ENCODE assay signal across 13 cellular contexts in genomic region chr2:84817239-84817655, GRCh38.
DNase-seq lines count a peak whose midpoint lies in the region; ATAC-seq, FAIRE-seq and TF ChIP-seq lines count a peak whose summit lies in the region.
"Had no signal": no experiment of that assay in that cellular context is flagged by ENCODE, and none has a peak within 500 bp of the region (broad histone marks: within the 10 kb centered on the region; RNA-seq: fewer than 3 reads in every experiment).

No MANE protein-coding gene starts in this region.

- H3K27ac ChIP-seq in GM12878 (ENCODE audit: control insufficient read depth, insufficient read depth), result no peak overlapping the region
- H3K27ac ChIP-seq: esophagus muscularis mucosa, lower lobe of right lung had no signal

- H4K20me1 ChIP-seq in GM12878 (ENCODE audit: control insufficient read depth, insufficient read depth), result no peaks in the 10 kb centered on the region

- H3K27ac Mint-ChIP-seq in activated CD4-positive, alpha-beta T cell treated with anti-CD3 and anti-CD28 coated beads for 36 hours, result no peak overlapping the region

- POLR2A ChIA-PET in activated CD4-positive, alpha-beta T cell treated with anti-CD3 and anti-CD28 coated beads for 36 hours (lab: Charles Lee), result interaction anchor here (0.5 kb wide), 1 partner anchor 91 kb away, joined by 5 read pairs; no protein-coding TSS in a partner anchor
- POLR2A ChIA-PET in GM12878 (lab: Charles Lee), result no interaction called here

- H3K4me1 Mint-ChIP-seq in activated CD4-positive, alpha-beta T cell treated with anti-CD3 and anti-CD28 coated beads for 36 hours, result peaks cover 52% of the 10 kb centered on the region

- no peaks in the 10 kb centered on the region for H3K79me2 ChIP-seq in GM12878 (ENCODE audit: control insufficient read depth, insufficient read depth, low read length)

- SMC1A ChIA-PET in GM12878 (lab: Charles Lee; ENCODE audit: uncharacterized antibody, unreplicated experiment), result interaction anchor here (0.7 to 1.6 kb wide), 7 partner anchors 29 to 360 kb away, joined by 3 to 4 read pairs (median 3); no protein-coding TSS in a partner anchor

- no peak for TF ChIP-seq RAD21 in GM12878 (IDR thresholded peaks at IDR 0.05; ENCODE audit: insufficient read depth, low read depth, low read length)

- RAD21 ChIA-PET in GM12878 (lab: Charles Lee; ENCODE audit: unreplicated experiment), result no interaction called here

- in situ Hi-C loops in GM12878 (cut with MboI), result no loop called here

- no peaks in the 10 kb centered on the region; the same call in 2 of the 3 replicates for H3K9me3 ChIP-seq in GM12878 (replicated peaks; ENCODE audit: control insufficient read depth, insufficient read depth, low read length)
- H3K9me3 ChIP-seq: esophagus muscularis mucosa, lower lobe of right lung had no signal

- ATAC-seq in activated CD4-positive, alpha-beta T cell treated with anti-CD3 and anti-CD28 coated beads for 36 hours, result peak; percentile 85
- ATAC-seq in GM21367 (IDR thresholded peaks at IDR 0.05; ENCODE audit: unreplicated experiment), result peak; percentile 90
- ATAC-seq in HG03108 (IDR thresholded peaks at IDR 0.05; ENCODE audit: unreplicated experiment), result peak; percentile 95
- peak; percentile 95 for ATAC-seq in GM12878
- no peak for ATAC-seq in esophagus mucosa
- ATAC-seq: lower lobe of right lung had no signal

- peak overlapping the region; percentile 52; the same call in 1 of the 2 replicates for H3K4me2 ChIP-seq in GM12878 (ENCODE audit: control insufficient read depth, insufficient read depth)

- H2AFZ ChIP-seq in GM12878 (ENCODE audit: control insufficient read depth, low read depth, low read length), result no peak overlapping the region

- H3K27me3 Mint-ChIP-seq in activated CD4-positive, alpha-beta T cell treated with anti-CD3 and anti-CD28 coated beads for 36 hours, result no peaks in the 10 kb centered on the region

- H3K4me1 ChIP-seq in GM12878 (ENCODE audit: control insufficient read depth, insufficient read depth, low read length), result peaks cover 14% of the 10 kb centered on the region
- H3K4me1 ChIP-seq: esophagus muscularis mucosa, lower lobe of right lung had no signal

- 0% methylated on average over 2 of the region's 2 CpGs for WGBS in GM12878 (ENCODE audit: insufficient coverage, insufficient replicate concordance, low lambda C conversion rate, missing lambda C conversion rate)

- intact Hi-C loops in activated CD4-positive, alpha-beta T cell treated with anti-CD3 and anti-CD28 coated beads for 36 hours (cut with DNase I, micrococcal nuclease), result loop anchor here (1.0 to 5.0 kb wide), 8 partner anchors 35 to 121 kb away; partner anchors contain the start of gene TRABD2A (in 1 of the 2)
- intact Hi-C loops in GM12878 (cut with micrococcal nuclease; ENCODE audit: unreplicated experiment), result loop anchor here (5.0 kb wide), 2 partner anchors 60 to 110 kb away; no protein-coding TSS in a partner anchor

- peaks cover 3 to 5% of the 10 kb centered on the region in 2 experiments; a peak in 1 of 4 replicates for H3K27me3 ChIP-seq in GM12878 (replicated peaks in 1 of 2; ENCODE audit: control insufficient read depth in 2 of 2, insufficient read depth in 2 of 2, low read length in 1 of 2)
- H3K27me3 ChIP-seq: esophagus muscularis mucosa had no signal

- TF ChIP-seq CTCF in GM12878 (IDR thresholded peaks at IDR 0.05 in 2 of 3, conservative IDR thresholded peaks at IDR 0.05 in 1 of 3; ENCODE audit: control insufficient read depth in 2 of 3, extremely low read depth in 1 of 3, insufficient read depth in 1 of 3, low read depth in 3 of 3, low read length in 3 of 3), result no peak

- peaks cover 9% of the 10 kb centered on the region for H3K36me3 Mint-ChIP-seq in activated CD4-positive, alpha-beta T cell treated with anti-CD3 and anti-CD28 coated beads for 36 hours (ENCODE audit: low read depth)

- no TSS peak for BruUV-seq in GM12878 (replicated peaks; lab: Mats Ljungman, UMichigan)

- peak; percentile 95 for FAIRE-seq in GM12878 (lab: Jason Lieb, UNC)
- FAIRE-seq: A204.1 had no signal

- peak; percentile 36 for DNase-seq in activated CD4-positive, alpha-beta T cell treated with anti-CD3 and anti-CD28 coated beads for 36 hours
- DNase-seq in activated CD4-positive, alpha-beta T cell treated with anti-CD3 and anti-CD28 coated beads for 1 hour, result no peak
- DNase-seq in GM12878 (ENCODE audit: low read depth, low spot score) (peak; percentile 79), SW480 (ENCODE audit: low spot score) (no peak), LoVo (ENCODE audit: low spot score) (no peak)
- DNase-seq: activated gamma-delta T cell, lower lobe of right lung, Right ventricle myocardium superior had no signal

- H3K4me3 Mint-ChIP-seq in activated CD4-positive, alpha-beta T cell treated with anti-CD3 and anti-CD28 coated beads for 36 hours, result peak overlapping the region; percentile 20

- H3K9me3 Mint-ChIP-seq in activated CD4-positive, alpha-beta T cell treated with anti-CD3 and anti-CD28 coated beads for 36 hours (ENCODE audit: low read depth), result no peaks in the 10 kb centered on the region

- H3K36me3 ChIP-seq in GM12878 (ENCODE audit: control insufficient read depth in 2 of 2, insufficient read depth in 2 of 2, low read length in 1 of 2), result no peaks in the 10 kb centered on the region
- H3K36me3 ChIP-seq: esophagus muscularis mucosa, lower lobe of right lung had no signal

- TF ChIP-seq POLR2A in GM12878 (IDR thresholded peaks at IDR 0.05; ENCODE audit: low read depth, low read length), result no peak

- TF ChIP-seq EP300 in GM12878 (IDR thresholded peaks at IDR 0.05; ENCODE audit: borderline replicate concordance in 1 of 2, control insufficient read depth in 1 of 2, low read depth in 2 of 2, low read length in 2 of 2), result peak; percentile 93 to 97

- H3K4me3 ChIP-seq in GM12878, result peak overlapping the region; percentile 19; the same call in 1 of the 2 replicates
- H3K4me3 ChIP-seq: esophagus muscularis mucosa, lower lobe of right lung had no signal

- CTCF ChIA-PET in activated CD4-positive, alpha-beta T cell treated with anti-CD3 and anti-CD28 coated beads for 36 hours (lab: Charles Lee), result interaction anchor here (0.5 to 1.4 kb wide), 3 partner anchors 29 to 71 kb away, joined by 3 to 5 read pairs (median 3); no protein-coding TSS in a partner anchor
- CTCF ChIA-PET in GM12878 (lab: Yijun Ruan, JAX), result interaction anchor here (0.8 kb wide), 1 partner anchor 11 kb away, joined by 3 read pairs; no protein-coding TSS in a partner anchor

- no peak overlapping the region for H3K9ac ChIP-seq in GM12878 (ENCODE audit: control insufficient read depth, insufficient read depth, low read length)

TF ChIP-seq in GM12878, 131 proteins besides CTCF, POLR2A, EP300 and RAD21 (continues in another document):
- TF ChIP-seq SIX5 (IDR thresholded peaks at IDR 0.05; ENCODE audit: low read depth, low read length, severe bottlenecking) (no peak), ZNF622 (IDR thresholded peaks at IDR 0.05) (no peak), MAX (IDR thresholded peaks at IDR 0.05; ENCODE audit: low read depth, low read length) (no peak), CHD4 (IDR thresholded peaks at IDR 0.05) (no peak), KAT2A (conservative IDR thresholded peaks at IDR 0.05; ENCODE audit: control insufficient read depth, low read depth, low read length) (no peak), SMC3 (IDR thresholded peaks at IDR 0.05; ENCODE audit: borderline replicate concordance, low read length) (no peak), EED (IDR thresholded peaks at IDR 0.05; ENCODE audit: low read depth) (peak; percentile 80), MEF2A (IDR thresholded peaks at IDR 0.05; ENCODE audit: insufficient read depth, low read depth, low read length) (peak; percentile 87; the same call in 1 of the 2 replicates), NR2F1 (conservative IDR thresholded peaks at IDR 0.05) (peak; percentile 87), GATAD2B (conservative IDR thresholded peaks at IDR 0.05; ENCODE audit: low read depth) (no peak), NRF1 (conservative IDR thresholded peaks at IDR 0.05; ENCODE audit: low read depth, low read length) (no peak), TAF1 (IDR thresholded peaks at IDR 0.05; ENCODE audit: borderline replicate concordance, low read depth, low read length) (no peak), CBX5 (IDR thresholded peaks at IDR 0.05; ENCODE audit: low read depth) (peak; percentile 86; the same call in 1 of the 2 replicates), ZBTB11 (CRISPR knock-in tag; IDR thresholded peaks at IDR 0.05) (no peak)

Comparison
In these comparisons a context has a peak if more than half of its experiments do, and no peak if none do; other contexts are left out.
1. DNase-seq: peak in activated CD4-positive, alpha-beta T cell treated with anti-CD3 and anti-CD28 coated beads for 36 hours (single experiment) and GM12878 (single experiment); none in activated CD4-positive, alpha-beta T cell treated with anti-CD3 and anti-CD28 coated beads for 1 hour (single experiment), SW480 (single experiment) and LoVo (single experiment).